ENCODE assay signal across 8 cellular contexts in genomic region chr2:111118455-111119003, GRCh38. TPM values are rescaled to one million over a fixed set of nuclear protein-coding genes. Genes with fewer than 3 reads are reported as not detected.
DNase-seq lines count a peak whose midpoint lies in the region; ATAC-seq and TF ChIP-seq lines count a peak whose summit lies in the region.

No MANE protein-coding gene starts in this region.

- H2AFZ ChIP-seq in MM.1S (ENCODE audit: low read length) = no peak overlapping the region

- 11 to 15% methylated on average over 37 of the region's 37 CpGs for WGBS in heart right ventricle, 2 donors

- peaks cover 13% of the 10 kb centered on the region for H3F3A ChIP-seq in MM.1S (ENCODE audit: insufficient read depth, low read length)

- H3K4me3 ChIP-seq in H7 (ENCODE audit: insufficient read depth, low read depth, low read length) (peak overlapping the region; percentile 56), heart right ventricle (peak overlapping the region in 9 of 10 donors; percentile 36 to 96 (median 83)), MM.1S (ENCODE audit: low read length) (no peak overlapping the region)

- intact Hi-C loops in heart right ventricle (cut with DNase I) = loop anchor here in 8 of 10 donors (5.0 to 10.0 kb wide), 6 partner anchors 301 to 586 kb away; no protein-coding TSS in a partner anchor
- intact Hi-C loops in sciatic nerve (cut with DNase I) = no loop called here

- H3K9me2 ChIP-seq in MM.1S (replicated peaks; ENCODE audit: insufficient read depth, low read length) = no peaks in the 10 kb centered on the region

- H4K20me1 ChIP-seq in MM.1S (ENCODE audit: insufficient read depth, low read length) = peaks cover 12% of the 10 kb centered on the region

- H3K27me3 ChIP-seq in H7 (ENCODE audit: control insufficient read depth, insufficient read depth, low read length) (peaks cover 47% of the 10 kb centered on the region), heart right ventricle (peaks cover 0 to 70% (median 41%) of the 10 kb centered on the region in 7 donors), MM.1S (replicated peaks; ENCODE audit: insufficient read depth, low read length) (no peaks in the 10 kb centered on the region; the same call in 1 of the 2 replicates)

- H3K79me2 ChIP-seq in MM.1S (ENCODE audit: low read length) = peaks cover 25% of the 10 kb centered on the region

- peaks cover 64% of the 10 kb centered on the region for H3K4me1 Mint-ChIP-seq in activated T-cell treated with anti-CD3 and anti-CD28 coated beads, Interleukin-2, amount 50 U/mL, for 72 hours (ENCODE audit: low read depth)

- H3K4me3 Mint-ChIP-seq in activated T-cell treated with anti-CD3 and anti-CD28 coated beads, Interleukin-2, amount 50 U/mL, for 72 hours = peak overlapping the region; percentile 87 to 88

- H3K9me3 ChIP-seq in heart right ventricle (no peaks in the 10 kb centered on the region), MM.1S (replicated peaks; ENCODE audit: insufficient read depth, low read length) (no peaks in the 10 kb centered on the region)

- H3K27me3 Mint-ChIP-seq in activated T-cell treated with anti-CD3 and anti-CD28 coated beads, Interleukin-2, amount 50 U/mL, for 72 hours (ENCODE audit: low read depth) = peaks cover 21% of the 10 kb centered on the region

- no peak for ATAC-seq in activated T-cell treated with anti-CD3 and anti-CD28 coated beads, Interleukin-2, amount 50 U/mL, for 72 hours (replicated peaks in 1 of 2)
- ATAC-seq in heart right ventricle (no peak), sciatic nerve (no peak), HG02938 (IDR thresholded peaks at IDR 0.05; ENCODE audit: unreplicated experiment) (no peak)

- H3K27ac ChIP-seq in heart right ventricle = peak overlapping the region in 8 of 10 donors; percentile 19 to 70 (median 51)
- no peak overlapping the region for H3K27ac ChIP-seq in MM.1S (ENCODE audit: low read length)

- H3K9me3 Mint-ChIP-seq in activated T-cell treated with anti-CD3 and anti-CD28 coated beads, Interleukin-2, amount 50 U/mL, for 72 hours = no peaks in the 10 kb centered on the region

- H3K4me1 ChIP-seq in heart right ventricle = peaks cover 0 to 55% (median 52%) of the 10 kb centered on the region in 9 donors
- no peaks in the 10 kb centered on the region for H3K4me1 ChIP-seq in MM.1S (ENCODE audit: low read length)

- peaks cover 0 to 2% of the 10 kb centered on the region in 2 donors for H3K36me3 Mint-ChIP-seq in activated T-cell treated with anti-CD3 and anti-CD28 coated beads, Interleukin-2, amount 50 U/mL, for 72 hours (ENCODE audit: insufficient read depth in 2 of 2)

- peak overlapping the region; percentile 80 for H3K27ac Mint-ChIP-seq in activated T-cell treated with anti-CD3 and anti-CD28 coated beads, Interleukin-2, amount 50 U/mL, for 72 hours

- no peak overlapping the region for H3K9ac ChIP-seq in MM.1S (ENCODE audit: low read length)

- no peak overlapping the region for H3K4me2 ChIP-seq in MM.1S (ENCODE audit: low read depth, low read length)

- TF ChIP-seq CTCF in heart right ventricle (IDR thresholded peaks at IDR 0.05) = no peak
- no peak for TF ChIP-seq CTCF in GM20000 (IDR thresholded peaks at IDR 0.05; ENCODE audit: extremely low read depth, missing control alignments)
- no peak for TF ChIP-seq CTCF in MM.1S (IDR thresholded peaks at IDR 0.05; ENCODE audit: low read length)

- DNase-seq in H7 = peak; percentile 57
- peak in 1 of 2 donors; percentile 32 for DNase-seq in activated T-cell treated with anti-CD3 and anti-CD28 coated beads, Interleukin-2, amount 50 U/mL, for 72 hours
- peak; percentile 16 to 36 for DNase-seq in heart right ventricle
- peak; percentile 61 for DNase-seq in sciatic nerve (ENCODE audit: low spot score)
- no peak for DNase-seq in NCI-H2107 treated with DMSO at 0.1 percent for 48 hours (lab: John Stamatoyannopoulos, UW; ENCODE audit: unreplicated experiment)
- DNase-seq in GM20000 (ENCODE audit: low spot score) = no peak
- no peak for DNase-seq in MM.1S

- H3K36me3 ChIP-seq in H7 (replicated peaks; ENCODE audit: control insufficient read depth, insufficient read depth, low read length) = no peaks in the 10 kb centered on the region
- no peaks in the 10 kb centered on the region for H3K36me3 ChIP-seq in heart right ventricle
- H3K36me3 ChIP-seq in MM.1S (replicated peaks; ENCODE audit: insufficient read depth, low read length) = no peaks in the 10 kb centered on the region; the same call in 1 of the 2 replicates

RNA-seq across cellular contexts. Expression of gene BCL2L11, which starts 2.2 kb away (rescaled TPM):
- 11.3 and 11.6 TPM in 2 replicates for total RNA-seq in H7 (2014; rRNA removed; shearing (Covaris generic))
- total RNA-seq in activated T-cell treated with anti-CD3 and anti-CD28 coated beads, Interleukin-2, amount 50 U/mL, for 72 hours = 10 to 100 TPM; 35.4 to 36.0 TPM
- total RNA-seq in heart right ventricle = 10 to 100 TPM in 1 of 10 donors, 1 to 10 TPM in 9; 1.9 to 14.5 (median 7.4) TPM
- polyA plus RNA-seq in heart right ventricle = 1 to 10 TPM; 1.4 to 1.7 TPM
- total RNA-seq in sciatic nerve = 13.8 TPM

Comparison
In these comparisons a context has a peak if more than half of its experiments do, and no peak if none do; other contexts are left out.
1. DNase-seq: peak in H7 (single experiment), heart right ventricle (2 of 2) and sciatic nerve (single experiment); none in NCI-H2107 treated with DMSO at 0.1 percent for 48 hours (single experiment), GM20000 (single experiment) and MM.1S (single experiment).